Comparison of ENCODE assay signal across 8 cellular contexts in the genomic region with DNA sequence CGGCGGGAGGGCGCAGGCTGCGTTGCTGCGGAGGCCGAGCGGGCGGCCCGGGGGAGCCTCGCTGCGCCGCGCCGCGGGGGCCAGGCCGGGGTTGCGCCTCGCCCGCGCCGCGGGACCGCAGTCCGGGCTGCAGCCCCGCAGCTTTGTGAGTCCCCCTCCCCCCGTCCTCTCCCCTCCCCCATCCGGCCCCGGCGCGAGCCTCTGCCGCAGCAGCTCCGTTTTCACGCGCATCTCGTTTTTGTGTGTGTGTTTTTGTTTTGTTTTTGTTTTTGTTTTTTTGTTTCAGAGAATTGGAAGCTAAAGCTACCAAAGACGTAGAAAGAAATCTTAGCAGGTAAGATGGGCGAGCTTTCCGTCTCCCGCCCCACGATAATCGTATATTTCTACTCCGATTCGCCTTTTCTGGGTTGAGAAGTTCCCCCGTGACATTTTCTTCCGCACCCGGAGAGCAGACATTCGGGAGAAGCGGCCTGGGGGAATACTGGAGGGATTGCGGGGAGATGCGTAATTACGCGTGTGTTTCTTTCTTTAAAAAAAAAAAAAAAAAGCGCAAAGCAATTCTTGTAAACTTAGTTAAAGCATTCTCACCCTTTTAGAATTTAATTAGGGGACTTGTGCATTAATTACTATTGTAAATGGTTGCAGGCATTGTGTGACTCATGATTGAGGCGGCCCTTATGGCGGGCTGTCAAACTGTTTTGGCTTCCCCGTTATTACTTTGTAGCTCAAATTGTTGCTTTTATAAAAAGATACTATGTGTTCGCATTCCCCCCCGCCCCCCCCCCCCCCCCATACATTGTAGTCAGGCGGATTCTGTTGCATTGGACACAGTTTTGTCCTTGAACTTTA. TPM values are rescaled to one million over a fixed set of nuclear protein-coding genes. Genes with fewer than 3 reads are reported as not detected.
A peak's percentile ranks its signal among the peaks of the same experiment; 100 is the strongest.
DNase-seq lines count a peak whose midpoint lies in the region; ATAC-seq, FAIRE-seq and TF ChIP-seq lines count a peak whose summit lies in the region.

No MANE protein-coding gene starts in this region.

- in situ Hi-C loops in GM13977 (cut with MboI; ENCODE audit: low pct_unique_long_range_greater_than_20kb, low sequenced_read_pairs, unreplicated experiment) = no loop called here

- peak; percentile 24 for ATAC-seq in esophagus mucosa

- peak overlapping the region; percentile 84 for H3K27ac ChIP-seq in 22Rv1
- peak overlapping the region; percentile 69 for H3K27ac ChIP-seq in KOPT-K1 (ENCODE audit: low read depth, low read length, poor library complexity, severe bottlenecking)
- peak overlapping the region; percentile 96 to 99 for H3K27ac ChIP-seq in uterus

- no peak for FAIRE-seq in GM12892 (lab: Jason Lieb, UNC)

- peaks cover 25% of the 10 kb centered on the region for H3K36me3 Mint-ChIP-seq in nephron (ENCODE audit: low read depth)

- peak overlapping the region; percentile 94 to 98 (median 95) for H3K27ac Mint-ChIP-seq in nephron

- H3K27me3 Mint-ChIP-seq in nephron (ENCODE audit: low read depth) = no peaks in the 10 kb centered on the region

- H3K4me1 Mint-ChIP-seq in nephron = peaks cover 39% of the 10 kb centered on the region

- peaks cover 8 to 10% of the 10 kb centered on the region in 2 donors for H3K4me1 ChIP-seq in uterus

- peak; percentile 41 for DNase-seq in GM13977 (ENCODE audit: low spot score)
- peak; percentile 36 for DNase-seq in activated T-cell treated with anti-CD3 and anti-CD28 coated beads for 48 hours (ENCODE audit: low read depth)
- peak; percentile 30 to 31 for DNase-seq in uterus
- no peak for DNase-seq in GM12892 (ENCODE audit: insufficient read length)

- H3K27me3 ChIP-seq in uterus = no peaks in the 10 kb centered on the region

- H3K4me3 ChIP-seq in uterus = peak overlapping the region; percentile 83 to 96

- TF ChIP-seq CTCF in 22Rv1 (IDR thresholded peaks at IDR 0.05) (no peak), GM13977 (IDR thresholded peaks at IDR 0.05; ENCODE audit: extremely low read depth, insufficient read depth, missing control alignments) (no peak), nephron (IDR thresholded peaks at IDR 0.05; ENCODE audit: unreplicated experiment in 3 of 3) (no peak), uterus (IDR thresholded peaks at IDR 0.05) (no peak)

- peak overlapping the region; percentile 92 to 99 (median 98) for H3K4me3 Mint-ChIP-seq in nephron

- H3K9me3 ChIP-seq in KOPT-K1 (ENCODE audit: insufficient read depth, low read length, poor library complexity, severe bottlenecking) (no peaks in the 10 kb centered on the region), uterus (no peaks in the 10 kb centered on the region)

- intact Hi-C loops in uterus (cut with DNase I; ENCODE audit: low total_unique reads) = no loop called here

- H3K36me3 ChIP-seq in KOPT-K1 (ENCODE audit: insufficient read depth, low read length) = peaks cover 37% of the 10 kb centered on the region
- H3K36me3 ChIP-seq in uterus = no peaks in the 10 kb centered on the region

- no peaks in the 10 kb centered on the region for H3K9me3 Mint-ChIP-seq in nephron

- no peak for TF ChIP-seq POLR2A in uterus (IDR thresholded peaks at IDR 0.05)
- TF ChIP-seq POLR2A in GM12892 (IDR thresholded peaks at IDR 0.05; ENCODE audit: low read depth, low read length) = no peak

RNA-seq across cellular contexts. Expression of a gene that starts 0.7 kb away (rescaled TPM):
- total RNA-seq in esophagus mucosa (16.1 TPM), uterus (100 to 1,000 TPM in 1 of 4 donors, 10 to 100 TPM in 3; 22.6 to 109 (median 49.2) TPM)
- polyA plus RNA-seq in GM12892 (2012; ENCODE audit: missing spikeins) = 12.4 TPM
